In the genomic region with DNA sequence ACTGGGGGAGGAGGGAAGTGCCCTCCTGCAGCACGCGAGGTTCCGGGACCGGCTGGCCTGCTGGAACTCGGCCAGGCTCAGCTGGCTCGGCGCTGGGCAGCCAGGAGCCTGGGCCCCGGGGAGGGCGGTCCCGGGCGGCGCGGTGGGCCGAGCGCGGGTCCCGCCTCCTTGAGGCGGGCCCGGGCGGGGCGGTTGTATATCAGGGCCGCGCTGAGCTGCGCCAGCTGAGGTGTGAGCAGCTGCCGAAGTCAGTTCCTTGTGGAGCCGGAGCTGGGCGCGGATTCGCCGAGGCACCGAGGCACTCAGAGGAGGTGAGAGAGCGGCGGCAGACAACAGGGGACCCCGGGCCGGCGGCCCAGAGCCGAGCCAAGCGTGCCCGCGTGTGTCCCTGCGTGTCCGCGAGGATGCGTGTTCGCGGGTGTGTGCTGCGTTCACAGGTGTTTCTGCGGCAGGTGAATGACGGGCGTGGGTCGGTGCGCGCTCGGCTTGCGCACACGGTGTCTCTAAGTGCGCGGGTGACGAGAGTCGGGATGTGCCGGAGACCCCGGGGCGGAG, we compare ENCODE assay signal across 8 cellular contexts. TPM values are rescaled to one million over a fixed set of nuclear protein-coding genes. Genes with fewer than 3 reads are reported as not detected.
DNase-seq lines count a peak whose midpoint lies in the region; ATAC-seq and TF ChIP-seq lines count a peak whose summit lies in the region.

A gene (plus strand): TSS at position 227 of the 555 bp plus-strand sequence. CDS start 5,388 bp downstream, outside the sequence.

- H3K79me2 ChIP-seq in SU-DHL-6 (ENCODE audit: insufficient read depth, low read length) (no peaks in the 10 kb centered on the region), parathyroid adenoma (no peaks in the 10 kb centered on the region)

- peak; percentile 98 to 100 for TF ChIP-seq POLR2A in tibial nerve (IDR thresholded peaks at IDR 0.05)

- H3K27ac ChIP-seq in SU-DHL-6 (ENCODE audit: low read depth, low read length), result no peak within 1 kb of the TSS
- peak within 1 kb of the TSS; percentile 86 for H3K27ac ChIP-seq in parathyroid adenoma
- H3K27ac ChIP-seq in tibial nerve, result peak within 1 kb of the TSS; percentile 95 to 100 (median 99)

- H3K36me3 ChIP-seq in SU-DHL-6 (ENCODE audit: low read length) (no peaks in the 10 kb centered on the region), parathyroid adenoma (ENCODE audit: control insufficient read depth, insufficient read depth, low read length) (no peaks in the 10 kb centered on the region), tibial nerve (peaks cover 0 to 12% (median 0%) of the 10 kb centered on the region in 3 donors)

- TF ChIP-seq CTCF in HFF-Myc (IDR thresholded peaks at IDR 0.05; ENCODE audit: low read depth, low read length, missing control alignments) (no peak), SU-DHL-6 (IDR thresholded peaks at IDR 0.05; ENCODE audit: insufficient read depth, low read length, poor library complexity, severe bottlenecking) (no peak), parathyroid adenoma (IDR thresholded peaks at IDR 0.05) (no peak), tibial nerve (IDR thresholded peaks at IDR 0.05) (peak in 3 of 5 experiments; percentile 14 to 71 (median 60))

- H3K9ac ChIP-seq in SU-DHL-6 (ENCODE audit: low read length) (peak within 1 kb of the TSS; percentile 11), parathyroid adenoma (peak within 1 kb of the TSS; percentile 31)

- peak; percentile 90 for DNase-seq in ELR (ENCODE audit: low read depth)
- no peak for DNase-seq in HFF-Myc (ENCODE audit: extremely low read depth, low read depth)
- DNase-seq in NCI-H1092 treated with DMSO at 0.1 percent for 48 hours (lab: John Stamatoyannopoulos, UW), result peak; percentile 61
- DNase-seq in activated naive CD8-positive, alpha-beta T cell treated with anti-CD3 and anti-CD28 coated beads, Interleukin-2, amount 50 U/mL, for 16 hours (ENCODE audit: low read depth, low spot score), result peak; percentile 24
- DNase-seq in Right ventricle myocardium superior, result peak; percentile 95
- peak; percentile 87 for DNase-seq in tibial nerve (ENCODE audit: low spot score in 2 of 2)

- WGBS in tibial nerve, 2 donors, result 1 to 2% methylated on average over 26 to 46 of the region's 63 CpGs

- H2AFZ ChIP-seq in SU-DHL-6 (ENCODE audit: low read depth, low read length, severe bottlenecking), result no peak within 1 kb of the TSS
- H2AFZ ChIP-seq in parathyroid adenoma, result peak within 1 kb of the TSS; percentile 79

- H3K27me3 ChIP-seq in SU-DHL-6 (ENCODE audit: low read length) (no peaks in the 10 kb centered on the region), parathyroid adenoma (ENCODE audit: control insufficient read depth, insufficient read depth, low read length) (no peaks in the 10 kb centered on the region), tibial nerve (no peaks in the 10 kb centered on the region)

- TF ChIP-seq EP300 in tibial nerve (IDR thresholded peaks at IDR 0.05), result peak; percentile 8 to 99

- H3K4me3 ChIP-seq in HFF-Myc (replicated peaks; ENCODE audit: low read depth, low read length), result peak within 1 kb of the TSS; percentile 61
- peak within 1 kb of the TSS; percentile 35 for H3K4me3 ChIP-seq in SU-DHL-6 (ENCODE audit: insufficient read depth, low read length, poor library complexity, severe bottlenecking)
- H3K4me3 ChIP-seq in parathyroid adenoma (ENCODE audit: low read depth, low read length), result peak within 1 kb of the TSS; percentile 76
- peak within 1 kb of the TSS; percentile 80 to 97 (median 86) for H3K4me3 ChIP-seq in tibial nerve

- H3K4me2 ChIP-seq in SU-DHL-6 (ENCODE audit: low read depth, low read length, poor library complexity, severe bottlenecking), result peak within 1 kb of the TSS; percentile 47
- peak within 1 kb of the TSS; percentile 81 for H3K4me2 ChIP-seq in parathyroid adenoma (ENCODE audit: low read length)

- no peaks in the 10 kb centered on the region for H4K20me1 ChIP-seq in SU-DHL-6 (ENCODE audit: low read depth, low read length)

- H3F3A ChIP-seq in SU-DHL-6 (ENCODE audit: insufficient read depth), result peaks cover 29% of the 10 kb centered on the region

- H3K9me3 ChIP-seq in SU-DHL-6 (ENCODE audit: insufficient read depth, low read length) (no peaks in the 10 kb centered on the region), parathyroid adenoma (ENCODE audit: control insufficient read depth, low read length) (no peaks in the 10 kb centered on the region), tibial nerve (no peaks in the 10 kb centered on the region)

- intact Hi-C loops in Right ventricle myocardium superior (cut with DNase I), result loop anchor here (5.0 kb wide), 1 partner anchor 46 kb away; no protein-coding TSS in a partner anchor

- no peaks in the 10 kb centered on the region for H3K9me2 ChIP-seq in SU-DHL-6 (replicated peaks; ENCODE audit: insufficient read depth, low read length)

- ATAC-seq in Right ventricle myocardium superior (ENCODE audit: poor library complexity), result peak; percentile 84

- H3K4me1 ChIP-seq in parathyroid adenoma (peaks cover 40% of the 10 kb centered on the region), tibial nerve (peaks cover 0 to 54% (median 42%) of the 10 kb centered on the region in 4 donors)

RNA-seq across cellular contexts. Expression of the gene that starts here (rescaled TPM):
- total RNA-seq in Right ventricle myocardium superior (54.5 TPM), tibial nerve (100 to 1,000 TPM; 112 to 142 (median 124) TPM)

Comparison
In these comparisons a context has a peak if more than half of its experiments do, and no peak if none do; other contexts are left out.
1. H3K4me3 ChIP-seq: peak in every context shown above with its lines; median percentile 86 in tibial nerve; 76 in parathyroid adenoma; 61 in HFF-Myc; 35 in SU-DHL-6.
2. CTCF ChIP-seq: peak in tibial nerve (3 of 5); none in HFF-Myc (single experiment), SU-DHL-6 (single experiment) and parathyroid adenoma (single experiment).